Comparison of ENCODE assay signal across 41 cellular contexts in genomic region chr16:519425-519824, GRCh38. TPM values are rescaled to one million over a fixed set of nuclear protein-coding genes. Genes with fewer than 3 reads are reported as not detected.
"Had no signal": no experiment of that assay in that cellular context is flagged by ENCODE, and none has a peak within 500 bp of the region (broad histone marks: within the 10 kb centered on the region; RNA-seq: fewer than 3 reads in every experiment).

No MANE protein-coding gene starts in this region.

- H3K4me3 ChIP-seq: MG63, Peyer's patch had no signal

- H3K27me3 Mint-ChIP-seq: activated CD4-positive, alpha-beta memory T cell treated with anti-CD3 and anti-CD28 coated beads, Interleukin-2, amount 10 ng/mL, durations not matched to agents 7 days and 5 days; activated CD8-positive, alpha-beta memory T cell treated with anti-CD3 and anti-CD28 coated beads, Interleukin-2, amount 10 ng/mL, durations not matched to agents 7 days and 5 days; activated naive CD8-positive, alpha-beta T cell treated with anti-CD3 and anti-CD28 coated beads for 36 hours had no signal

- H3K4me3 Mint-ChIP-seq: activated CD4-positive, alpha-beta memory T cell treated with anti-CD3 and anti-CD28 coated beads, Interleukin-2, amount 10 ng/mL, durations not matched to agents 7 days and 5 days; activated CD8-positive, alpha-beta memory T cell treated with anti-CD3 and anti-CD28 coated beads, Interleukin-2, amount 10 ng/mL, durations not matched to agents 7 days and 5 days; activated naive CD8-positive, alpha-beta T cell treated with anti-CD3 and anti-CD28 coated beads for 36 hours had no signal

- H3K27me3 ChIP-seq: brain microvascular endothelial cell, MG63, Peyer's patch had no signal

- H3K27ac ChIP-seq: brain microvascular endothelial cell, Peyer's patch, WERI-Rb-1 had no signal

- H3K9me3 Mint-ChIP-seq: activated CD4-positive, alpha-beta memory T cell treated with anti-CD3 and anti-CD28 coated beads, Interleukin-2, amount 10 ng/mL, durations not matched to agents 7 days and 5 days; activated naive CD8-positive, alpha-beta T cell treated with anti-CD3 and anti-CD28 coated beads for 36 hours had no signal

- ATAC-seq: activated CD8-positive, alpha-beta memory T cell treated with anti-CD3 and anti-CD28 coated beads, Interleukin-2, amount 10 ng/mL, durations not matched to agents 7 days and 5 days; PC-3; Right ventricle myocardium inferior had no signal

- DNase-seq: activated CD4-positive, alpha-beta memory T cell treated with anti-CD3 and anti-CD28 coated beads, Interleukin-2, amount 10 ng/mL, durations not matched to agents 7 days and 5 days; activated CD4-positive, alpha-beta T cell treated with anti-CD3 and anti-CD28 coated beads for 1 hour; activated CD4-positive, alpha-beta T cell treated with anti-CD3 and anti-CD28 coated beads for 48 hours; activated CD4-positive, CD25-positive, alpha-beta regulatory T cell; activated CD8-positive, alpha-beta memory T cell treated with anti-CD3 and anti-CD28 coated beads for 24 hours; activated CD8-positive, alpha-beta memory T cell treated with anti-CD3 and anti-CD28 coated beads, Interleukin-2, amount 10 ng/mL, durations not matched to agents 7 days and 5 days; activated CD8-positive, alpha-beta memory T cell treated with anti-CD3 and anti-CD28 coated beads, Interleukin-2, amount 50 U/mL, for 48 hours; activated effector memory CD4-positive, alpha-beta T cell treated with Interleukin-2 at 50 U/mL for 16 hours; activated naive CD4-positive, alpha-beta T cell; activated naive CD4-positive, alpha-beta T cell treated with anti-CD3 and anti-CD28 coated beads, Interleukin-2, amount 50 U/mL, for 16 hours; activated naive CD8-positive, alpha-beta T cell treated with anti-CD3 and anti-CD28 coated beads for 36 hours; activated T-cell treated with anti-CD3 and anti-CD28 coated beads, Interleukin-2, amount 50 U/mL, for 48 hours; amniotic stem cell; brain microvascular endothelial cell; central memory CD4-positive, alpha-beta T cell; Kasumi-1; KG1; MG63; MV-4-11; NCI-H1092; NCI-H1436 treated with DMSO at 0.1 percent for 48 hours; NCI-H1694 treated with DMSO at 0.1 percent for 48 hours; NCI-H2029; NCI-H2107; NCI-H2171; NCI-H510A; NCI-H526; NCI-H748 treated with DMSO at 0.1 percent for 48 hours; NK-92 treated with Interleukin-12 subunit alpha and Interleukin-12 subunit beta, amount 100 ng/mL, for 24 hours; PC-3; Peyer's patch; RPMI8226; SIG-M5; SW 1271; T-helper 1 cell; T-helper 2 cell; T-helper 9 cell; WERI-Rb-1 had no signal

- H3K9me3 ChIP-seq: MG63, Peyer's patch had no signal

- H3K27ac Mint-ChIP-seq: activated CD4-positive, alpha-beta memory T cell treated with anti-CD3 and anti-CD28 coated beads, Interleukin-2, amount 10 ng/mL, durations not matched to agents 7 days and 5 days; activated CD8-positive, alpha-beta memory T cell treated with anti-CD3 and anti-CD28 coated beads, Interleukin-2, amount 10 ng/mL, durations not matched to agents 7 days and 5 days; activated naive CD8-positive, alpha-beta T cell treated with anti-CD3 and anti-CD28 coated beads for 36 hours had no signal

- H3K36me3 Mint-ChIP-seq: activated CD8-positive, alpha-beta memory T cell treated with anti-CD3 and anti-CD28 coated beads, Interleukin-2, amount 10 ng/mL, durations not matched to agents 7 days and 5 days; activated naive CD8-positive, alpha-beta T cell treated with anti-CD3 and anti-CD28 coated beads for 36 hours had no signal

RNA-seq across cellular contexts. Expression of gene PRR35, which starts 40.8 kb away (rescaled TPM):
- total RNA-seq: activated CD4-positive, alpha-beta memory T cell treated with anti-CD3 and anti-CD28 coated beads, Interleukin-2, amount 10 ng/mL, durations not matched to agents 7 days and 5 days; activated CD8-positive, alpha-beta memory T cell treated with anti-CD3 and anti-CD28 coated beads, Interleukin-2, amount 10 ng/mL, durations not matched to agents 7 days and 5 days; activated naive CD8-positive, alpha-beta T cell treated with anti-CD3 and anti-CD28 coated beads for 36 hours; aorta; PC-3; Peyer's patch; Right ventricle myocardium inferior; SK-MEL-5 had no signal
